8 cellular contexts compared by ENCODE assay signal in genomic region chrX:41084044-41084359, GRCh38. TPM values are rescaled to one million over a fixed set of nuclear protein-coding genes. Genes with fewer than 3 reads are reported as not detected.
A peak's percentile ranks its signal among the peaks of the same experiment; 100 is the strongest.
DNase-seq lines count a peak whose midpoint lies in the region; ATAC-seq and TF ChIP-seq lines count a peak whose summit lies in the region.

No MANE protein-coding gene starts in this region.

- H3K36me3 Mint-ChIP-seq in activated T-cell treated with anti-CD3 and anti-CD28 coated beads, Interleukin-2, amount 50 U/mL, for 24 hours (ENCODE audit: low read depth) = peaks cover 32% of the 10 kb centered on the region

- H3K4me3 ChIP-seq in SJCRH30 = peak overlapping the region; percentile 91
- H3K4me3 ChIP-seq in fibroblast of the aortic adventitia (ENCODE audit: low read depth, low read length) = peak overlapping the region; percentile 88
- peak overlapping the region; percentile 60 for H3K4me3 ChIP-seq in skeletal muscle cell (ENCODE audit: low read depth, low read length)

- peak overlapping the region; percentile 94 for H3K4me3 Mint-ChIP-seq in activated T-cell treated with anti-CD3 and anti-CD28 coated beads, Interleukin-2, amount 50 U/mL, for 24 hours

- 0 out of 2 replicates have a peak, but pooled peaks cover 2% of the 10 kb centered on the region for H3K36me3 ChIP-seq in SJCRH30

- peaks cover 6% of the 10 kb centered on the region; the same call in 1 of the 2 replicates for H3K4me1 ChIP-seq in SJCRH30

- no peaks in the 10 kb centered on the region for H3K9me3 Mint-ChIP-seq in activated T-cell treated with anti-CD3 and anti-CD28 coated beads, Interleukin-2, amount 50 U/mL, for 24 hours

- no peaks in the 10 kb centered on the region for H3K9me3 ChIP-seq in SJCRH30 (replicated peaks)

- H3K4me1 Mint-ChIP-seq in activated T-cell treated with anti-CD3 and anti-CD28 coated beads, Interleukin-2, amount 50 U/mL, for 24 hours (ENCODE audit: low read depth) = peaks cover 32% of the 10 kb centered on the region

- in situ Hi-C loops in GM13976 (cut with MboI; ENCODE audit: low sequenced_read_pairs, unreplicated experiment) = no loop called here

- H3K27ac ChIP-seq in SJCRH30 = peak overlapping the region; percentile 100

- H3K27me3 ChIP-seq in SJCRH30 = no peaks in the 10 kb centered on the region

- no peak for DNase-seq in activated T-cell treated with anti-CD3 and anti-CD28 coated beads, Interleukin-2, amount 50 U/mL, for 24 hours
- DNase-seq in activated T-cell treated with anti-CD3 and anti-CD28 coated beads for 4 hours = no peak
- no peak for DNase-seq in SJCRH30
- DNase-seq in fibroblast of the aortic adventitia (ENCODE audit: low read depth) = no peak
- no peak for DNase-seq in skeletal muscle cell (ENCODE audit: low read depth)
- DNase-seq in GM13976 (ENCODE audit: low spot score) = no peak
- no peak for DNase-seq in dedifferentiated amniotic fluid mesenchymal stem cell (ENCODE audit: extremely low spot score)

- no peak for ATAC-seq in GM19324 (IDR thresholded peaks at IDR 0.05; ENCODE audit: low FRiP score, unreplicated experiment)

- TF ChIP-seq CTCF in fibroblast of the aortic adventitia (IDR thresholded peaks at IDR 0.05; ENCODE audit: insufficient read depth, low read length) (no peak), GM13976 (IDR thresholded peaks at IDR 0.05; ENCODE audit: borderline replicate concordance, control extremely low read depth, extremely low read depth, insufficient read depth, missing control alignments) (no peak)

- H3K27ac Mint-ChIP-seq in activated T-cell treated with anti-CD3 and anti-CD28 coated beads, Interleukin-2, amount 50 U/mL, for 24 hours = peak overlapping the region; percentile 100

- peaks cover 34% of the 10 kb centered on the region for H3K27me3 Mint-ChIP-seq in activated T-cell treated with anti-CD3 and anti-CD28 coated beads, Interleukin-2, amount 50 U/mL, for 24 hours

RNA-seq across cellular contexts. Expression of gene USP9X, which starts 1.2 kb away (rescaled TPM):
- 62.7 and 72.9 TPM in 2 replicates for total RNA-seq in SJCRH30 (2014; rRNA removed; shearing (Covaris generic))
- total RNA-seq in fibroblast of the aortic adventitia (ENCODE audit: low replicate concordance) = 99.1 and 102 TPM in 2 replicates
